9 cellular contexts compared by ENCODE assay signal in the genomic region with DNA sequence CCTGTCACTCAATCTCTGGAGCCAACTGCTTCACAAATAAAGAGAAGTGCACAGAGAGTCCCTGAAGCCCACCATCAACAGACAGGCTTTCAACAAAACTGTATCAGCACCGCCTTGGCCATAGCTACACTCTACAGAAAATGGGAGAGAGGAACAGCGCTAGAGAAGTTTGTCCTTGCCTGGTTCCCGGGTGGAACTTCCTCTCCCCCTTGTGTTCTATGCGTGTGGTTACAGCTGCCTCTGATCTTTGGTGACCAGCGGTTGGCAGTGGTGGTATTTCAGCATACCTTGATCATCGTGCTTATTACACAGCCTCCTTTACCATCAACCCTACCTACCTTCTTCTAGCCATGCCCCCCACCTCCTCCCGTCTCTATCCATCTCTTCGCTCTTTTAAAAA.
DNase-seq lines count a peak whose midpoint lies in the region; ATAC-seq, FAIRE-seq and TF ChIP-seq lines count a peak whose summit lies in the region.
"Had no signal": no experiment of that assay in that cellular context is flagged by ENCODE, and none has a peak within 500 bp of the region (broad histone marks: within the 10 kb centered on the region; RNA-seq: fewer than 3 reads in every experiment).

No MANE protein-coding gene starts in this region.

- H3K27ac ChIP-seq in astrocyte (ENCODE audit: low read depth, low read length) = no peak overlapping the region

- no peaks in the 10 kb centered on the region for H3K36me3 ChIP-seq in astrocyte (ENCODE audit: insufficient read depth, low read length)

- intact Hi-C loops in sciatic nerve (cut with DNase I) = no loop called here

- no peaks in the 10 kb centered on the region for H3K9me3 Mint-ChIP-seq in astrocyte (ENCODE audit: unreplicated experiment)

- FAIRE-seq in astrocyte (lab: Jason Lieb, UNC) = no peak
- FAIRE-seq: HTR-8/SVneo had no signal

- TF ChIP-seq CTCF in astrocyte (IDR thresholded peaks at IDR 0.05; ENCODE audit: insufficient read depth, low read depth, low read length) = peak; percentile 36

- H3K4me2 ChIP-seq in astrocyte (ENCODE audit: low read length) = no peak overlapping the region

- CTCF ChIA-PET in HEK293T (lab: Yijun Ruan, JAX) = no interaction called here

- H3K9ac ChIP-seq in astrocyte (ENCODE audit: low read length) = no peak overlapping the region

- no peak overlapping the region for H3K27ac Mint-ChIP-seq in astrocyte (ENCODE audit: unreplicated experiment)

- no peaks in the 10 kb centered on the region for H3K79me2 ChIP-seq in astrocyte (ENCODE audit: insufficient read depth, low read length)

- H3K36me3 Mint-ChIP-seq in astrocyte (ENCODE audit: low read depth, unreplicated experiment) = no peaks in the 10 kb centered on the region

- no peak overlapping the region for H2AFZ ChIP-seq in astrocyte (ENCODE audit: low read depth, low read length)

- no peak overlapping the region for H3K4me3 Mint-ChIP-seq in astrocyte (ENCODE audit: unreplicated experiment)

- ATAC-seq in left lobe of liver (peak; percentile 49), sciatic nerve (no peak), HG02678 (IDR thresholded peaks at IDR 0.05; ENCODE audit: unreplicated experiment) (no peak), GM18873 (IDR thresholded peaks at IDR 0.05; ENCODE audit: low FRiP score, unreplicated experiment) (no peak), GM21723 (IDR thresholded peaks at IDR 0.05; ENCODE audit: unreplicated experiment) (no peak)

- DNase-seq in AML-193 (lab: John Stamatoyannopoulos, UW) (peak; percentile 57 to 65), HEK293T (ENCODE audit: extremely low spot score) (peak; percentile 9), astrocyte (ENCODE audit: low read depth) (peak; percentile 5), left lobe of liver (ENCODE audit: low spot score) (no peak), sciatic nerve (ENCODE audit: low spot score) (no peak)

- H3K4me1 ChIP-seq in astrocyte (ENCODE audit: insufficient read depth, low read length) = no peaks in the 10 kb centered on the region

- peaks cover 42% of the 10 kb centered on the region for H3K27me3 Mint-ChIP-seq in astrocyte (ENCODE audit: low read depth, unreplicated experiment)

- H3K4me3 ChIP-seq in astrocyte (ENCODE audit: insufficient read depth, low read depth, low read length) = no peak overlapping the region

- POLR2A ChIA-PET in HEK293T (lab: Yijun Ruan, JAX) = no interaction called here

- H3K9me3 ChIP-seq in astrocyte (ENCODE audit: insufficient read depth, low read depth, low read length) = peaks cover under 1% of the 10 kb centered on the region

- H3K27me3 ChIP-seq in astrocyte (ENCODE audit: insufficient read depth, low read length) = peaks cover 12% of the 10 kb centered on the region

- no peaks in the 10 kb centered on the region for H4K20me1 ChIP-seq in astrocyte (ENCODE audit: insufficient read depth, low read length)

- peaks cover under 1% of the 10 kb centered on the region for H3K4me1 Mint-ChIP-seq in astrocyte (ENCODE audit: low read depth, unreplicated experiment)

TF ChIP-seq in HEK293T, 16 proteins besides CTCF, POLR2A, EP300 and RAD21:
- TF ChIP-seq SP1 (IDR thresholded peaks at IDR 0.05) (no peak), FOXK2 (IDR thresholded peaks at IDR 0.05) (no peak), SUZ12 (IDR thresholded peaks at IDR 0.05) (no peak), L3MBTL2 (conservative IDR thresholded peaks at IDR 0.05) (no peak), HDGF (IDR thresholded peaks at IDR 0.05; ENCODE audit: borderline replicate concordance) (no peak), CTBP1 (IDR thresholded peaks at IDR 0.05; ENCODE audit: borderline replicate concordance) (no peak), LEF1 (IDR thresholded peaks at IDR 0.05; ENCODE audit: borderline replicate concordance) (no peak), TARDBP (IDR thresholded peaks at IDR 0.05) (no peak), ELF4 (IDR thresholded peaks at IDR 0.05) (no peak), NFRKB (IDR thresholded peaks at IDR 0.05) (no peak), BHLHE40 (IDR thresholded peaks at IDR 0.05; ENCODE audit: borderline replicate concordance) (no peak), FOXM1 (IDR thresholded peaks at IDR 0.05; ENCODE audit: borderline replicate concordance) (no peak), ARNT (IDR thresholded peaks at IDR 0.05) (no peak)

Comparison
In these comparisons a context has a peak if more than half of its experiments do, and no peak if none do; other contexts are left out.
1. DNase-seq: peak in AML-193 (2 of 2), HEK293T (single experiment) and astrocyte (single experiment); none in left lobe of liver (single experiment) and sciatic nerve (single experiment).